ENCODE assay signal across 23 cellular contexts in the genomic region with DNA sequence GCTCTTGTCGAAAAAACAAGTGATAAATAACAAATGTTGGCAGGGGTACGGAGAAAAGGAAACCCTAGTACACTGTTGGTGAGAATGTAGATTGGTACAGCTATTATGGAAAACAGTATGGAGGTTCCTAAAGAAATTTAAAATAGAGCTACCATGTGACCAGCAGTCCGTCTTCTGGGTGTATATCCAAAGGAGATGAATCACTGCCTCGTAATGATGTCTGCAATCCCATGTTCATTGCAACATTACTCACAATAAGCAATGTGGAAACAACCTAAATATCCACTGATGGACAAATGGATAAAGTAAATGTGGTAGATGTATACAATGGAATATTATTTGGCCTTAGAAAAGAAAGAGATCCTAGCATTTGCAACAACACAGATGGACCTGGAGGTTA. TPM values are rescaled to one million over a fixed set of nuclear protein-coding genes. Genes with fewer than 3 reads are reported as not detected.
DNase-seq lines count a peak whose midpoint lies in the region; ATAC-seq and TF ChIP-seq lines count a peak whose summit lies in the region.
"Had no signal": no experiment of that assay in that cellular context is flagged by ENCODE, and none has a peak within 500 bp of the region (broad histone marks: within the 10 kb centered on the region; RNA-seq: fewer than 3 reads in every experiment).

No MANE protein-coding gene starts in this region.

- no peaks in the 10 kb centered on the region for H3K36me3 Mint-ChIP-seq in Caco-2 (ENCODE audit: insufficient read depth, unreplicated experiment)
- H3K36me3 Mint-ChIP-seq: memory B cell had no signal

- DNase-seq in EH (ENCODE audit: low read depth) (peak; percentile 70), LHCN-M2 (ENCODE audit: low read depth) (peak; percentile 44), brain microvascular endothelial cell (peak; percentile 72), foreskin fibroblast (peak; percentile 70 to 87), stomach (no peak), Caco-2 (no peak)
- no peak for DNase-seq in activated CD8-positive, alpha-beta memory T cell treated with anti-CD3 and anti-CD28 coated beads for 24 hours
- DNase-seq: activated CD4-positive, alpha-beta memory T cell treated with anti-CD3 and anti-CD28 coated beads, Interleukin-2, amount 10 ng/mL, durations not matched to agents 7 days and 5 days; activated T-cell treated with anti-CD3 and anti-CD28 coated beads, Interleukin-2, amount 50 U/mL, for 4 hours; COR-L47; dorsolateral prefrontal cortex; hippocampal formation; naive thymus-derived CD8-positive, alpha-beta T cell; NCI-H1930; NCI-H510A; pancreas; Right ventricle myocardium superior; stimulated activated CD4-positive, alpha-beta T cell treated with anti-CD3 and anti-CD28 coated beads, Interleukin-2, amount 100 ng/mL, for 48 hours; T-helper 17 cell had no signal

- CTCF ChIA-PET in Caco-2 (lab: Charles Lee), result no interaction called here

- H3K4me1 ChIP-seq in stomach (no peaks in the 10 kb centered on the region), Caco-2 (no peaks in the 10 kb centered on the region)
- H3K4me1 ChIP-seq: pancreas, vagina had no signal

- H3K27me3 ChIP-seq in brain microvascular endothelial cell (replicated peaks), result no peaks in the 10 kb centered on the region
- H3K27me3 ChIP-seq in stomach, result no peaks in the 10 kb centered on the region
- H3K27me3 ChIP-seq in Caco-2 (replicated peaks; ENCODE audit: control insufficient read depth, insufficient read depth, low read length), result no peaks in the 10 kb centered on the region
- H3K27me3 ChIP-seq: dorsolateral prefrontal cortex, pancreas, vagina had no signal

- H3K27ac ChIP-seq in brain microvascular endothelial cell, result no peak overlapping the region
- no peak overlapping the region for H3K27ac ChIP-seq in stomach
- H3K27ac ChIP-seq: dorsolateral prefrontal cortex, pancreas, vagina had no signal

- in situ Hi-C loops in brain microvascular endothelial cell (cut with HindIII; ENCODE audit: low pct_ligation_motif_present, low sequenced_read_pairs), result no loop called here

- H3K9me3 ChIP-seq in stomach, result no peaks in the 10 kb centered on the region
- no peaks in the 10 kb centered on the region for H3K9me3 ChIP-seq in Caco-2
- H3K9me3 ChIP-seq: pancreas, vagina had no signal

- no peak for TF ChIP-seq EP300 in stomach (IDR thresholded peaks at IDR 0.05)

- H3K36me3 ChIP-seq in brain microvascular endothelial cell (replicated peaks) (no peaks in the 10 kb centered on the region), stomach (no peaks in the 10 kb centered on the region), Caco-2 (ENCODE audit: control insufficient read depth, insufficient read depth, low read length) (no peaks in the 10 kb centered on the region)
- H3K36me3 ChIP-seq: pancreas, vagina had no signal

- POLR2A ChIA-PET in Caco-2 (lab: Charles Lee), result no interaction called here

- H3K9me3 Mint-ChIP-seq in Caco-2 (ENCODE audit: unreplicated experiment), result no peaks in the 10 kb centered on the region
- H3K9me3 Mint-ChIP-seq: activated CD4-positive, alpha-beta memory T cell treated with anti-CD3 and anti-CD28 coated beads, Interleukin-2, amount 10 ng/mL, durations not matched to agents 7 days and 5 days; activated naive CD4-positive, alpha-beta T cell treated with anti-CD3 and anti-CD28 coated beads, Interleukin-2, amount 50 U/mL, for 24 hours; activated T-cell treated with anti-CD3 and anti-CD28 coated beads, Interleukin-2, amount 50 U/mL, for 4 hours had no signal

- H3K27ac Mint-ChIP-seq in Caco-2 (ENCODE audit: unreplicated experiment), result no peak overlapping the region
- H3K27ac Mint-ChIP-seq: activated CD4-positive, alpha-beta memory T cell treated with anti-CD3 and anti-CD28 coated beads, Interleukin-2, amount 10 ng/mL, durations not matched to agents 7 days and 5 days; activated naive CD4-positive, alpha-beta T cell treated with anti-CD3 and anti-CD28 coated beads, Interleukin-2, amount 50 U/mL, for 24 hours; memory B cell; naive thymus-derived CD8-positive, alpha-beta T cell; T-helper 17 cell had no signal

- no peaks in the 10 kb centered on the region for H3K4me1 Mint-ChIP-seq in Caco-2 (ENCODE audit: low read depth, unreplicated experiment)
- H3K4me1 Mint-ChIP-seq: activated CD4-positive, alpha-beta memory T cell treated with anti-CD3 and anti-CD28 coated beads, Interleukin-2, amount 10 ng/mL, durations not matched to agents 7 days and 5 days; activated naive CD4-positive, alpha-beta T cell treated with anti-CD3 and anti-CD28 coated beads, Interleukin-2, amount 50 U/mL, for 24 hours; memory B cell; T-helper 17 cell had no signal

- no TSS peak for BruUV-seq in Caco-2 (replicated peaks; lab: Mats Ljungman, UMichigan)

- no peak for TF ChIP-seq POLR2A in stomach (IDR thresholded peaks at IDR 0.05)

- 85 to 93% (median 88%) methylated on average over 4 of the region's 4 CpGs for WGBS in stomach, 5 donors

- ATAC-seq in GM21529 (IDR thresholded peaks at IDR 0.05; ENCODE audit: unreplicated experiment), result no peak
- ATAC-seq: activated T-cell treated with anti-CD3 and anti-CD28 coated beads, Interleukin-2, amount 50 U/mL, for 4 hours; naive thymus-derived CD8-positive, alpha-beta T cell; pancreas; T-helper 17 cell had no signal

- intact Hi-C loops in stomach (cut with DNase I; ENCODE audit: low total_unique reads), result no loop called here
- intact Hi-C loops in Caco-2 (cut with micrococcal nuclease; ENCODE audit: unreplicated experiment), result no loop called here

- peaks cover 14% of the 10 kb centered on the region for H3K27me3 Mint-ChIP-seq in Caco-2 (ENCODE audit: insufficient read depth, unreplicated experiment)
- H3K27me3 Mint-ChIP-seq: activated naive CD4-positive, alpha-beta T cell treated with anti-CD3 and anti-CD28 coated beads, Interleukin-2, amount 50 U/mL, for 24 hours; memory B cell; naive thymus-derived CD8-positive, alpha-beta T cell; T-helper 17 cell had no signal

- TF ChIP-seq CTCF in brain microvascular endothelial cell (IDR thresholded peaks at IDR 0.05; ENCODE audit: low read depth, low read length, missing control alignments) (no peak), foreskin fibroblast (IDR thresholded peaks at IDR 0.05; ENCODE audit: low read depth, low read length) (no peak), stomach (IDR thresholded peaks at IDR 0.05) (no peak), Caco-2 (IDR thresholded peaks at IDR 0.05; ENCODE audit: insufficient read depth in 1 of 2, low read depth in 1 of 2, low read length in 1 of 2, severe bottlenecking in 1 of 2, unreplicated experiment in 1 of 2) (no peak)

- H3K4me3 ChIP-seq in brain microvascular endothelial cell (ENCODE audit: low read depth, low read length) (no peak overlapping the region), foreskin fibroblast (ENCODE audit: low read depth in 1 of 2, low read length in 2 of 2) (no peak overlapping the region), stomach (no peak overlapping the region), Caco-2 (ENCODE audit: low read depth, low read length) (no peak overlapping the region)
- H3K4me3 ChIP-seq: dorsolateral prefrontal cortex, pancreas, vagina had no signal

- H3K4me3 Mint-ChIP-seq in Caco-2 (ENCODE audit: unreplicated experiment), result no peak overlapping the region
- H3K4me3 Mint-ChIP-seq: activated CD4-positive, alpha-beta memory T cell treated with anti-CD3 and anti-CD28 coated beads, Interleukin-2, amount 10 ng/mL, durations not matched to agents 7 days and 5 days; activated naive CD4-positive, alpha-beta T cell treated with anti-CD3 and anti-CD28 coated beads, Interleukin-2, amount 50 U/mL, for 24 hours; activated T-cell treated with anti-CD3 and anti-CD28 coated beads, Interleukin-2, amount 50 U/mL, for 4 hours; memory B cell; naive thymus-derived CD8-positive, alpha-beta T cell; T-helper 17 cell had no signal

RNA-seq across cellular contexts. Expression of gene SLC16A14, which starts 50.6 kb away (rescaled TPM):
- total RNA-seq in LHCN-M2 (2014; rRNA removed) (0.11 TPM in 1 of 2 replicates, not detected in the other), stomach (1 to 10 TPM in 2 of 5 donors, under 1 TPM in 1, not detected in 2; 0.45 to 5.7 (median 4.9) TPM), Caco-2 (2022) (0.19 TPM in 1 of 2 replicates, not detected in the other)
- polyA plus RNA-seq in LHCN-M2 (2012), result 0.30 TPM
- polyA plus RNA-seq in stomach, result 1 to 10 TPM in 1 of 3 donors, under 1 TPM in 2; 0.31 to 1.6 (median 0.37) TPM

Comparison
In these comparisons a context has a peak if more than half of its experiments do, and no peak if none do; other contexts are left out.
1. DNase-seq: peak in EH (single experiment), LHCN-M2 (single experiment), brain microvascular endothelial cell (single experiment) and foreskin fibroblast (2 of 2); none in stomach (single experiment), activated CD8-positive, alpha-beta memory T cell treated with anti-CD3 and anti-CD28 coated beads for 24 hours (single experiment) and Caco-2 (0 of 2).